In the genomic region with DNA sequence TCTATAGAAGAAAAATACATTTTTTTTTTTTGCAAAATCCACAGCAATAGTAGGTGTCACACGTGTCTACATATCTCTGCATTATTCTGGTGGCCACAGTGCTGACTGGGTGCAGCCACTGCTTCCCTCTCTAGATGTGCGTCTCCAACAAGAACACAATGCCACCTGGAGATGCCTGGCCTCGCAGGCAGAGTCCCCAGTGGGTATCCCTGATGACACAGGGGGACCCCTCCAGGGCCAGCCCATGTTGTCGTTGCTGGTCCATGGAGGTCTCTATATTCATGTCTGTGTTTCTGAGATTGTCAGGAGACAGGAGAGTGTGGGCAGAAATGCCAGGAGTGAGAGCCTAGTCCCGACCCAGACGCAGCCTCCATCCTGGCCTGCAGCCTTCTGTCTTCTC, we compare ENCODE assay signal across 25 cellular contexts.
DNase-seq lines count a peak whose midpoint lies in the region; ATAC-seq, FAIRE-seq and TF ChIP-seq lines count a peak whose summit lies in the region.
"Had no signal": no experiment of that assay in that cellular context is flagged by ENCODE, and none has a peak within 500 bp of the region (broad histone marks: within the 10 kb centered on the region; RNA-seq: fewer than 3 reads in every experiment).

No MANE protein-coding gene starts in this region.

- no peaks in the 10 kb centered on the region for H3K36me3 ChIP-seq in right atrium auricular region
- H3K36me3 ChIP-seq in left ventricle myocardium inferior = no peaks in the 10 kb centered on the region
- H3K36me3 ChIP-seq in vagina = no peaks in the 10 kb centered on the region
- H3K36me3 ChIP-seq: BLaER1 had no signal

- no peaks in the 10 kb centered on the region for H3K27me3 ChIP-seq in right atrium auricular region
- H3K27me3 ChIP-seq in left ventricle myocardium inferior (ENCODE audit: low read depth) = peaks cover 52% of the 10 kb centered on the region
- H3K27me3 ChIP-seq in vagina = no peaks in the 10 kb centered on the region
- H3K27me3 ChIP-seq: BLaER1 had no signal

- no peak overlapping the region for H3K4me3 Mint-ChIP-seq in activated CD4-positive, alpha-beta memory T cell treated with anti-CD3 and anti-CD28 coated beads, Interleukin-2, amount 10 ng/mL, durations not matched to agents 7 days and 5 days
- H3K4me3 Mint-ChIP-seq in activated CD4-positive, alpha-beta memory T cell treated with anti-CD3 and anti-CD28 coated beads for 36 hours = no peak overlapping the region
- H3K4me3 Mint-ChIP-seq: B cell; CD4-positive, CD25-positive, alpha-beta regulatory T cell; CD8-positive, alpha-beta T cell; GM23338; H9 had no signal

- POLR2A ChIA-PET in activated CD4-positive, alpha-beta memory T cell treated with anti-CD3 and anti-CD28 coated beads, Interleukin-2, amount 10 ng/mL, durations not matched to agents 7 days and 5 days (lab: Charles Lee) = no interaction called here
- POLR2A ChIA-PET in activated CD4-positive, alpha-beta memory T cell treated with anti-CD3 and anti-CD28 coated beads for 36 hours (lab: Charles Lee) = no interaction called here

- H3K27me3 Mint-ChIP-seq in activated CD4-positive, alpha-beta memory T cell treated with anti-CD3 and anti-CD28 coated beads, Interleukin-2, amount 10 ng/mL, durations not matched to agents 7 days and 5 days = no peaks in the 10 kb centered on the region
- H3K27me3 Mint-ChIP-seq in activated CD4-positive, alpha-beta memory T cell treated with anti-CD3 and anti-CD28 coated beads for 36 hours = no peaks in the 10 kb centered on the region

- CTCF ChIA-PET in activated CD4-positive, alpha-beta memory T cell treated with anti-CD3 and anti-CD28 coated beads, Interleukin-2, amount 10 ng/mL, durations not matched to agents 7 days and 5 days (lab: Charles Lee) = no interaction called here
- CTCF ChIA-PET in activated CD4-positive, alpha-beta memory T cell treated with anti-CD3 and anti-CD28 coated beads for 36 hours (lab: Charles Lee) = no interaction called here

- ATAC-seq in sciatic nerve = no peak
- ATAC-seq: CD8-positive, alpha-beta T cell; GM12878; GM23338; HCT116 had no signal

- no peak for FAIRE-seq in GM12892 (lab: Jason Lieb, UNC)
- FAIRE-seq: A204.1, GM12878, GM18507 had no signal

- TF ChIP-seq CTCF in right atrium auricular region (IDR thresholded peaks at IDR 0.05) (no peak), left ventricle myocardium inferior (IDR thresholded peaks at IDR 0.05; ENCODE audit: borderline replicate concordance) (no peak), vagina (IDR thresholded peaks at IDR 0.05) (no peak)

- no peaks in the 10 kb centered on the region for H3K4me1 Mint-ChIP-seq in activated CD4-positive, alpha-beta memory T cell treated with anti-CD3 and anti-CD28 coated beads, Interleukin-2, amount 10 ng/mL, durations not matched to agents 7 days and 5 days
- no peaks in the 10 kb centered on the region for H3K4me1 Mint-ChIP-seq in activated CD4-positive, alpha-beta memory T cell treated with anti-CD3 and anti-CD28 coated beads for 36 hours (ENCODE audit: low read depth)
- H3K4me1 Mint-ChIP-seq: B cell; CD4-positive, CD25-positive, alpha-beta regulatory T cell had no signal

- intact Hi-C loops in activated CD4-positive, alpha-beta memory T cell treated with anti-CD3 and anti-CD28 coated beads for 36 hours (cut with micrococcal nuclease) = no loop called here
- intact Hi-C loops in left ventricle myocardium inferior (cut with micrococcal nuclease) (no loop called here), sciatic nerve (cut with DNase I) (no loop called here), vagina (cut with DNase I) (no loop called here)

- no peaks in the 10 kb centered on the region for H3K9me3 ChIP-seq in right atrium auricular region
- no peaks in the 10 kb centered on the region for H3K9me3 ChIP-seq in left ventricle myocardium inferior (replicated peaks)
- H3K9me3 ChIP-seq in vagina = no peaks in the 10 kb centered on the region
- H3K9me3 ChIP-seq: BLaER1, Caco-2 had no signal

- TF ChIP-seq POLR2A in vagina (IDR thresholded peaks at IDR 0.05) = no peak
- no peak for TF ChIP-seq POLR2A in GM12892 (IDR thresholded peaks at IDR 0.05; ENCODE audit: low read depth, low read length)

- H3K36me3 Mint-ChIP-seq in activated CD4-positive, alpha-beta memory T cell treated with anti-CD3 and anti-CD28 coated beads, Interleukin-2, amount 10 ng/mL, durations not matched to agents 7 days and 5 days (ENCODE audit: low read depth) = no peaks in the 10 kb centered on the region
- H3K36me3 Mint-ChIP-seq in activated CD4-positive, alpha-beta memory T cell treated with anti-CD3 and anti-CD28 coated beads for 36 hours = no peaks in the 10 kb centered on the region
- H3K36me3 Mint-ChIP-seq: CD4-positive, CD25-positive, alpha-beta regulatory T cell; CD8-positive, alpha-beta T cell had no signal

- H3K9me3 Mint-ChIP-seq in activated CD4-positive, alpha-beta memory T cell treated with anti-CD3 and anti-CD28 coated beads, Interleukin-2, amount 10 ng/mL, durations not matched to agents 7 days and 5 days = peaks cover 12% of the 10 kb centered on the region
- no peaks in the 10 kb centered on the region for H3K9me3 Mint-ChIP-seq in activated CD4-positive, alpha-beta memory T cell treated with anti-CD3 and anti-CD28 coated beads for 36 hours

- H3K4me3 ChIP-seq in right atrium auricular region (no peak overlapping the region), left ventricle myocardium inferior (no peak overlapping the region), vagina (no peak overlapping the region)
- H3K4me3 ChIP-seq: BLaER1, GM12878, GM23338 had no signal

- DNase-seq in activated CD4-positive, alpha-beta memory T cell treated with anti-CD3 and anti-CD28 coated beads, Interleukin-2, amount 10 ng/mL, durations not matched to agents 7 days and 5 days = peak; percentile 6
- DNase-seq in activated CD4-positive, alpha-beta memory T cell treated with anti-CD3 and anti-CD28 coated beads for 36 hours = no peak
- DNase-seq in right atrium auricular region (ENCODE audit: low spot score) = peak; percentile 53
- no peak for DNase-seq in left ventricle myocardium inferior
- DNase-seq in sciatic nerve (ENCODE audit: low spot score) = peak; percentile 21
- peak; percentile 70 to 87 for DNase-seq in vagina (ENCODE audit: extremely low spot score in 2 of 2)
- DNase-seq in GM12892 (ENCODE audit: insufficient read length) = no peak
- DNase-seq in SW 1271 (lab: John Stamatoyannopoulos, UW) = no peak
- DNase-seq: Caco-2; CD4-positive, CD25-positive, alpha-beta regulatory T cell; CD8-positive, alpha-beta T cell; DMS153; DMS79; EL; GDM1; H9 had no signal

- no peak overlapping the region for H3K27ac ChIP-seq in right atrium auricular region
- H3K27ac ChIP-seq in left ventricle myocardium inferior (replicated peaks) = no peak overlapping the region
- no peak overlapping the region for H3K27ac ChIP-seq in vagina
- H3K27ac ChIP-seq: 22Rv1, BLaER1, C4-2B had no signal

- H3K27ac Mint-ChIP-seq in activated CD4-positive, alpha-beta memory T cell treated with anti-CD3 and anti-CD28 coated beads, Interleukin-2, amount 10 ng/mL, durations not matched to agents 7 days and 5 days = no peak overlapping the region
- H3K27ac Mint-ChIP-seq in activated CD4-positive, alpha-beta memory T cell treated with anti-CD3 and anti-CD28 coated beads for 36 hours = no peak overlapping the region
- H3K27ac Mint-ChIP-seq: B cell; CD4-positive, CD25-positive, alpha-beta regulatory T cell; CD8-positive, alpha-beta T cell; GM23338 had no signal

- no peaks in the 10 kb centered on the region for H3K4me1 ChIP-seq in right atrium auricular region
- H3K4me1 ChIP-seq in left ventricle myocardium inferior = no peaks in the 10 kb centered on the region
- no peaks in the 10 kb centered on the region for H3K4me1 ChIP-seq in vagina
- H3K4me1 ChIP-seq: Caco-2 had no signal

Comparison
In these comparisons a context has a peak if more than half of its experiments do, and no peak if none do; other contexts are left out.
1. DNase-seq: peak in activated CD4-positive, alpha-beta memory T cell treated with anti-CD3 and anti-CD28 coated beads, Interleukin-2, amount 10 ng/mL, durations not matched to agents 7 days and 5 days (single experiment), right atrium auricular region (single experiment), sciatic nerve (single experiment) and vagina (2 of 2); none in activated CD4-positive, alpha-beta memory T cell treated with anti-CD3 and anti-CD28 coated beads for 36 hours (single experiment), left ventricle myocardium inferior (single experiment), GM12892 (single experiment) and SW 1271 (0 of 2).